In the genomic region with DNA sequence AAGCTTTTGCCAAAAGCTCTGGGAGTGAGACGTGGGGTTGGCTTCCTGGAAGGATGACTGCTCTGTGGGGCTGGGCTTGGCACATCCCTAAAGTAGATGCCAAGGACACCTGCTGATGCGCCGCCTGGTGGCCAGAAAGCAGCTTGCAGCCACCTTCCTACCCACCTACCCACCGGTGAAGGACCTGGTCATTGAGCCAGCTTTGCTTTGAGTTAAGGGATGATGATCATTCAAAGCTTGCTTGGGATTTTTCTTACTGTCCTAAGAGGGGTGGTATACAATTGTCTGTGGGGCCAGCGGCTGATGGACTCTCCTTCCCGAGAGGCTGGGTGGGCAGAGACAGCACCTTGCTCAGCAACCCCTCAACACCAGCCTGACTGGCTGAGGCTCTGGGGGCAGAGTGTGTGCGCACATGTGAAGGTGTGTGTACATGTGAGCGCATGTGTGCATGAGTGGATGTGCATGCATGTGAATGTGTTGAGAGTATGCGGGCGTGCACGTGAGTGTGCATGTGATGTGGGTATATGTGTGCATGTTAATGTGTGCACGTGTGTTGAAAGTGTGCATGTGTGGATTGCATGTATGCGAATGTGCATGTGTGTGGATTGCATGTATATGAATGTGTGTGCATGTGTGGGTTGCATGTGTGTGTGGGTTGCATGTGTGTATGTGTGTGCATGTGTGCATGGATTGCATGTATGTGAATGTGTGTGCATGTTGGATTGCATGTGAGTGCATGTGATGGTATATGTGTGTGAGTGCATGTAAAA, we compare ENCODE assay signal across 9 cellular contexts. TPM values are rescaled to one million over a fixed set of nuclear protein-coding genes. Genes with fewer than 3 reads are reported as not detected.
A peak's percentile ranks its signal among the peaks of the same experiment; 100 is the strongest.
DNase-seq lines count a peak whose midpoint lies in the region; ATAC-seq, FAIRE-seq and TF ChIP-seq lines count a peak whose summit lies in the region.
"Had no signal": no experiment of that assay in that cellular context is flagged by ENCODE, and none has a peak within 500 bp of the region (broad histone marks: within the 10 kb centered on the region; RNA-seq: fewer than 3 reads in every experiment).

No MANE protein-coding gene starts in this region.

- H3K36me3 ChIP-seq in RWPE2 (ENCODE audit: low read depth), result no peaks in the 10 kb centered on the region

- peaks cover 16% of the 10 kb centered on the region for H3K4me1 ChIP-seq in RWPE2 (ENCODE audit: insufficient read depth, poor library complexity, severe bottlenecking)

- no peaks in the 10 kb centered on the region; the same call in 1 of the 2 replicates for H3K9me3 ChIP-seq in AG04450 (ENCODE audit: control insufficient read depth, insufficient read depth, low read length)
- H3K9me3 ChIP-seq in RWPE2 (ENCODE audit: severe bottlenecking), result no peaks in the 10 kb centered on the region

- peak; percentile 62 for TF ChIP-seq CTCF in AG04450 (IDR thresholded peaks at IDR 0.05; ENCODE audit: low read depth, low read length)
- TF ChIP-seq CTCF in RWPE2 (IDR thresholded peaks at IDR 0.05; ENCODE audit: poor library complexity, severe bottlenecking), result peak; percentile 89

- FAIRE-seq in H54 (lab: Jason Lieb, UNC), result no peak
- FAIRE-seq: islet of Langerhans had no signal

- no peaks in the 10 kb centered on the region for H3K27me3 ChIP-seq in AG04450 (ENCODE audit: control insufficient read depth, insufficient read depth, low read length)
- H3K27me3 ChIP-seq in RWPE2 (ENCODE audit: insufficient read depth, poor library complexity, severe bottlenecking), result no peaks in the 10 kb centered on the region

- H3K27ac ChIP-seq in AG04450 (ENCODE audit: low read depth, low read length) (no peak overlapping the region), RWPE2 (ENCODE audit: poor library complexity, severe bottlenecking) (no peak overlapping the region)

- peak; percentile 64 for ATAC-seq in RWPE2 (ENCODE audit: low read depth)
- ATAC-seq in GM19351 (IDR thresholded peaks at IDR 0.05; ENCODE audit: unreplicated experiment), result no peak
- ATAC-seq in GM18909 (IDR thresholded peaks at IDR 0.05; ENCODE audit: poor library complexity, unreplicated experiment), result no peak

- CTCF ChIA-PET in AG04450 (lab: Charles Lee), result interaction anchor here (0.6 to 1.5 kb wide), 6 partner anchors 9 to 358 kb away, joined by 3 to 5 read pairs (median 3); no protein-coding TSS in a partner anchor

- H3K4me3 ChIP-seq in AG04450 (ENCODE audit: low read depth, low read length), result no peak overlapping the region
- no peak overlapping the region for H3K4me3 ChIP-seq in RWPE2 (ENCODE audit: severe bottlenecking)

- TF ChIP-seq POLR2A in H54 (IDR thresholded peaks at IDR 0.05; ENCODE audit: low read depth, low read length), result no peak

- POLR2A ChIA-PET in AG04450 (lab: Yijun Ruan, JAX), result interaction anchor here (0.6 kb wide), 1 partner anchor 32 kb away, joined by 3 read pairs; a partner anchor contains a TSS

- no peak for DNase-seq in AG04450 (ENCODE audit: low read depth, low spot score)
- DNase-seq in H54 (ENCODE audit: insufficient read length, low spot score), result peak; percentile 87
- no peak for DNase-seq in RWPE2 (ENCODE audit: low spot score)
- DNase-seq in activated T-helper 9 cell treated with anti-CD3 and anti-CD28 coated beads, Interleukin-2, amount 50 U/mL, for 16 hours (ENCODE audit: low read depth), result peak; percentile 52
- peak; percentile 62 for DNase-seq in germinal center (ENCODE audit: low spot score)
- peak; percentile 45 for DNase-seq in retina

RNA-seq across cellular contexts. Expression of a gene that starts 18.6 kb away (rescaled TPM):
- polyA plus RNA-seq in AG04450 (2011; rRNA removed), result 15.4 and 23.4 TPM in 2 replicates
- 11.5 and 22.3 TPM in 2 replicates for polyA minus RNA-seq in AG04450 (2011; rRNA and poly(A)+ RNA removed)

RNA-seq across cellular contexts. Expression of a gene that starts 32.0 kb away (rescaled TPM):
- polyA plus RNA-seq in AG04450 (2011; rRNA removed), result 5.9 and 6.0 TPM in 2 replicates
- 10.1 and 12.7 TPM in 2 replicates for polyA minus RNA-seq in AG04450 (2011; rRNA and poly(A)+ RNA removed)

RNA-seq across cellular contexts. Expression of a gene that starts 33.0 kb away (rescaled TPM):
- 61.6 and 65.5 TPM in 2 replicates for polyA plus RNA-seq in AG04450 (2011; rRNA removed)
- 50.0 and 51.1 TPM in 2 replicates for polyA minus RNA-seq in AG04450 (2011; rRNA and poly(A)+ RNA removed)

Comparison
In these comparisons a context has a peak if more than half of its experiments do, and no peak if none do; other contexts are left out.
1. DNase-seq: peak in H54 (single experiment), activated T-helper 9 cell treated with anti-CD3 and anti-CD28 coated beads, Interleukin-2, amount 50 U/mL, for 16 hours (single experiment), germinal center (single experiment) and retina (single experiment); none in AG04450 (single experiment) and RWPE2 (single experiment).